ENCODE assay signal across 17 cellular contexts in genomic region chrX:7159132-7159861, GRCh38. TPM values are rescaled to one million over a fixed set of nuclear protein-coding genes. Genes with fewer than 3 reads are reported as not detected.
A peak's percentile ranks its signal among the peaks of the same experiment; 100 is the strongest.
DNase-seq lines count a peak whose midpoint lies in the region; ATAC-seq, FAIRE-seq and TF ChIP-seq lines count a peak whose summit lies in the region.
"Had no signal": no experiment of that assay in that cellular context is flagged by ENCODE, and none has a peak within 500 bp of the region (broad histone marks: within the 10 kb centered on the region; RNA-seq: fewer than 3 reads in every experiment).

No MANE protein-coding gene starts in this region.

- H3K79me1 ChIP-seq in H1 (ENCODE audit: low read depth, low read length): no peaks in the 10 kb centered on the region

- peak; percentile 79 for FAIRE-seq in H1 (lab: Jason Lieb, UNC)
- FAIRE-seq: islet of Langerhans had no signal

- DNase-seq in Daoy (ENCODE audit: low read depth) (peak; percentile 55), NB4 (ENCODE audit: low read depth) (peak; percentile 77), H1 (ENCODE audit: low read depth in 1 of 2, low spot score in 2 of 2) (no peak), mucosa of gallbladder (ENCODE audit: low spot score) (peak; percentile 21), Right ventricle myocardium superior (no peak)
- DNase-seq in activated naive CD8-positive, alpha-beta T cell treated with anti-CD3 and anti-CD28 coated beads, Interleukin-2, amount 50 U/mL, for 24 hours: no peak
- DNase-seq: activated CD8-positive, alpha-beta memory T cell treated with anti-CD3 and anti-CD28 coated beads, Interleukin-2, amount 10 ng/mL, durations not matched to agents 7 days and 5 days; CD4-positive, alpha-beta T cell; gastrocnemius medialis; naive thymus-derived CD4-positive, alpha-beta T cell; NCI-H526; SJCRH30 had no signal

- 76% methylated on average over 5 of the region's 7 CpGs; no CpG with 5 or more reads in 1 of the 2 experiments for WGBS in H1 (ENCODE audit: extremely low coverage in 1 of 2, insufficient coverage in 1 of 2, insufficient read length in 1 of 2, insufficient replicate concordance in 2 of 2, low coverage in 1 of 2, low lambda C conversion rate in 2 of 2, missing lambda C conversion rate in 1 of 2), 2 experiments

- H4K5ac ChIP-seq in H1 (ENCODE audit: insufficient read length, low read depth, low read length): no peak overlapping the region

- TF ChIP-seq POLR2A in NB4 (IDR thresholded peaks at IDR 0.05; ENCODE audit: extremely low read depth, insufficient read length) (no peak), H1 (IDR thresholded peaks at IDR 0.05; ENCODE audit: control extremely low read depth in 1 of 2, low read depth in 2 of 2, low read length in 2 of 2) (no peak)

- H3K4me1 Mint-ChIP-seq in activated naive CD8-positive, alpha-beta T cell treated with anti-CD3 and anti-CD28 coated beads, Interleukin-2, amount 50 U/mL, for 24 hours: no peaks in the 10 kb centered on the region

- no peak overlapping the region for H2BK5ac ChIP-seq in H1 (ENCODE audit: low read depth, low read length)

- no peak overlapping the region for H3K56ac ChIP-seq in H1 (replicated peaks; ENCODE audit: insufficient read length, low read depth, low read length)

- no peaks in the 10 kb centered on the region for H3K79me2 ChIP-seq in H1 (ENCODE audit: control insufficient read depth in 1 of 2, insufficient read depth in 2 of 2, low read length in 2 of 2)

- H4K20me1 ChIP-seq in H1 (replicated peaks in 1 of 2; ENCODE audit: control insufficient read depth in 1 of 2, insufficient read depth in 2 of 2, low read length in 2 of 2): no peaks in the 10 kb centered on the region

- no peak overlapping the region for H3K4ac ChIP-seq in H1 (replicated peaks; ENCODE audit: insufficient read length, low read depth, low read length)

- H3K36me3 Mint-ChIP-seq in activated naive CD8-positive, alpha-beta T cell treated with anti-CD3 and anti-CD28 coated beads, Interleukin-2, amount 50 U/mL, for 24 hours (ENCODE audit: low read depth): peaks cover 2% of the 10 kb centered on the region
- H3K36me3 Mint-ChIP-seq: activated CD8-positive, alpha-beta memory T cell treated with anti-CD3 and anti-CD28 coated beads, Interleukin-2, amount 10 ng/mL, durations not matched to agents 7 days and 5 days had no signal

- H2AFZ ChIP-seq in H1 (ENCODE audit: low read length): no peak overlapping the region

- TF ChIP-seq CTCF in NB4 (IDR thresholded peaks at IDR 0.05; ENCODE audit: low read depth, low read length) (no peak), H1 (IDR thresholded peaks at IDR 0.05; ENCODE audit: control extremely low read depth in 1 of 3, insufficient read depth in 1 of 3, low read depth in 1 of 3, low read length in 3 of 3) (no peak)

- no peak for ATAC-seq in activated naive CD8-positive, alpha-beta T cell treated with anti-CD3 and anti-CD28 coated beads, Interleukin-2, amount 50 U/mL, for 24 hours
- ATAC-seq in Right ventricle myocardium superior (ENCODE audit: poor library complexity) (no peak), GM19395 (IDR thresholded peaks at IDR 0.05; ENCODE audit: unreplicated experiment) (no peak), HG03175 (IDR thresholded peaks at IDR 0.05; ENCODE audit: unreplicated experiment) (no peak)
- ATAC-seq: activated CD8-positive, alpha-beta memory T cell treated with anti-CD3 and anti-CD28 coated beads, Interleukin-2, amount 10 ng/mL, durations not matched to agents 7 days and 5 days; gastrocnemius medialis; naive thymus-derived CD4-positive, alpha-beta T cell had no signal

- no peaks in the 10 kb centered on the region for H3K27me3 Mint-ChIP-seq in activated naive CD8-positive, alpha-beta T cell treated with anti-CD3 and anti-CD28 coated beads, Interleukin-2, amount 50 U/mL, for 24 hours
- H3K27me3 Mint-ChIP-seq: activated CD8-positive, alpha-beta memory T cell treated with anti-CD3 and anti-CD28 coated beads, Interleukin-2, amount 10 ng/mL, durations not matched to agents 7 days and 5 days; CD4-positive, alpha-beta T cell; dendritic cell treated with granulocyte-macrophage colony-stimulating factor and Interleukin-4, amounts not matched to agents 40 ng/mL and 50 ng/mL, for 4 days had no signal

- H2BK15ac ChIP-seq in H1 (ENCODE audit: low read length): no peak overlapping the region

- H3K23ac ChIP-seq in H1 (ENCODE audit: insufficient read length): no peak overlapping the region

- peaks cover 0 to 3% (median 0%) of the 10 kb centered on the region in 4 experiments; a peak in 2 of 7 replicates for H3K4me1 ChIP-seq in H1 (replicated peaks in 1 of 4; ENCODE audit: control insufficient read depth in 3 of 4, insufficient read depth in 4 of 4, low read length in 3 of 4)
- H3K4me1 ChIP-seq: gastrocnemius medialis, right atrium auricular region, SJCRH30 had no signal

- H3K9ac ChIP-seq in H1 (replicated peaks in 1 of 4; ENCODE audit: extremely low read depth in 1 of 4, low read depth in 3 of 4, low read length in 3 of 4): no peak overlapping the region

- POLR2A ChIA-PET in H1 (lab: Charles Lee; ENCODE audit: partially characterized antibody): interaction anchor here (0.6 kb wide), 1 partner anchor 843 kb away, joined by 3 read pairs; no protein-coding TSS in a partner anchor

- no peaks in the 10 kb centered on the region for H3K36me3 ChIP-seq in H1 (ENCODE audit: control insufficient read depth in 2 of 4, insufficient read depth in 4 of 4, low read length in 3 of 4)
- H3K36me3 ChIP-seq: gastrocnemius medialis, right atrium auricular region, SJCRH30 had no signal

- no peak overlapping the region for H3K4me2 ChIP-seq in H1 (ENCODE audit: insufficient read depth in 1 of 2, low read depth in 2 of 2, low read length in 2 of 2)

- H3K23me2 ChIP-seq in H1 (ENCODE audit: low read depth, low read length): no peaks in the 10 kb centered on the region

- no peak overlapping the region for H3K14ac ChIP-seq in H1 (ENCODE audit: insufficient read length)

- H2AK5ac ChIP-seq in H1 (ENCODE audit: low read depth, low read length): no peak overlapping the region

- CTCF ChIA-PET in H1 (lab: Charles Lee; ENCODE audit: partially characterized antibody): no interaction called here

- no peak overlapping the region for H3K18ac ChIP-seq in H1 (ENCODE audit: extremely low read depth, low read length)

- H3K4me3 Mint-ChIP-seq in activated naive CD8-positive, alpha-beta T cell treated with anti-CD3 and anti-CD28 coated beads, Interleukin-2, amount 50 U/mL, for 24 hours: no peak overlapping the region
- H3K4me3 Mint-ChIP-seq: activated CD8-positive, alpha-beta memory T cell treated with anti-CD3 and anti-CD28 coated beads, Interleukin-2, amount 10 ng/mL, durations not matched to agents 7 days and 5 days; CD4-positive, alpha-beta T cell; dendritic cell treated with granulocyte-macrophage colony-stimulating factor and Interleukin-4, amounts not matched to agents 40 ng/mL and 50 ng/mL, for 4 days; naive thymus-derived CD4-positive, alpha-beta T cell had no signal

- no peak overlapping the region for H3K27ac ChIP-seq in H1 (ENCODE audit: low read depth, low read length)
- H3K27ac ChIP-seq: gastrocnemius medialis, right atrium auricular region, SJCRH30 had no signal

- TF ChIP-seq EP300 in H1 (IDR thresholded peaks at IDR 0.05; ENCODE audit: borderline replicate concordance in 1 of 2, low read depth in 2 of 2, low read length in 2 of 2): no peak

- no peak for TF ChIP-seq RAD21 in H1 (IDR thresholded peaks at IDR 0.05 in 1 of 2, conservative IDR thresholded peaks at IDR 0.05 in 1 of 2; ENCODE audit: low read depth in 2 of 2, low read length in 2 of 2)

- no peak overlapping the region for H2BK120ac ChIP-seq in H1 (replicated peaks; ENCODE audit: low read depth, low read length)

- H4K8ac ChIP-seq in H1 (ENCODE audit: extremely low read depth, insufficient read depth, low read length): no peak overlapping the region

- no peak overlapping the region for H4K91ac ChIP-seq in H1 (replicated peaks; ENCODE audit: insufficient read length, low read length)

- H2BK20ac ChIP-seq in H1 (ENCODE audit: low read length): no peak overlapping the region

- H2BK12ac ChIP-seq in H1 (ENCODE audit: low read depth, low read length): no peak overlapping the region

- H3K4me3 ChIP-seq in NB4 (ENCODE audit: low read depth, low read length) (no peak overlapping the region), H1 (ENCODE audit: extremely low read depth in 1 of 4, insufficient read depth in 2 of 4, low read depth in 3 of 4, low read length in 4 of 4) (no peak overlapping the region)
- H3K4me3 ChIP-seq: gastrocnemius medialis, right atrium auricular region, SJCRH30 had no signal

- no peaks in the 10 kb centered on the region for H3K9me3 ChIP-seq in H1 (ENCODE audit: insufficient read depth in 2 of 2, low read depth in 1 of 2, low read length in 1 of 2)
- H3K9me3 ChIP-seq: gastrocnemius medialis, right atrium auricular region, SJCRH30 had no signal

- intact Hi-C loops in Right ventricle myocardium superior (cut with DNase I): no loop called here

- H3K27ac Mint-ChIP-seq in activated naive CD8-positive, alpha-beta T cell treated with anti-CD3 and anti-CD28 coated beads, Interleukin-2, amount 50 U/mL, for 24 hours: no peak overlapping the region
- H3K27ac Mint-ChIP-seq: activated CD8-positive, alpha-beta memory T cell treated with anti-CD3 and anti-CD28 coated beads, Interleukin-2, amount 10 ng/mL, durations not matched to agents 7 days and 5 days; CD4-positive, alpha-beta T cell; dendritic cell treated with granulocyte-macrophage colony-stimulating factor and Interleukin-4, amounts not matched to agents 40 ng/mL and 50 ng/mL, for 4 days; naive thymus-derived CD4-positive, alpha-beta T cell had no signal

- H3K27me3 ChIP-seq in H1 (replicated peaks in 1 of 4; ENCODE audit: control insufficient read depth in 3 of 4, extremely low read depth in 1 of 4, insufficient read depth in 3 of 4, low read length in 3 of 4): no peaks in the 10 kb centered on the region
- H3K27me3 ChIP-seq: gastrocnemius medialis, right atrium auricular region, SJCRH30 had no signal

- no peaks in the 10 kb centered on the region for H3K9me3 Mint-ChIP-seq in activated naive CD8-positive, alpha-beta T cell treated with anti-CD3 and anti-CD28 coated beads, Interleukin-2, amount 50 U/mL, for 24 hours
- H3K9me3 Mint-ChIP-seq: CD4-positive, alpha-beta T cell; dendritic cell treated with granulocyte-macrophage colony-stimulating factor and Interleukin-4, amounts not matched to agents 40 ng/mL and 50 ng/mL, for 4 days had no signal

RNA-seq across cellular contexts. Expression of gene PUDP, which starts 11.3 kb away (rescaled TPM):
- total RNA-seq in Daoy (2014; rRNA removed; shearing (Covaris generic)): 6.8 and 11.9 TPM in 2 replicates
- 27.2 and 29.4 TPM in 2 replicates for total RNA-seq in H1 (2021; fragmentation: NEBNext Ultra II Directional; extraction: Animal tissue kit (Norgen Biotek cat#: 25700))
- polyA plus RNA-seq in H1 (2011; rRNA removed): 21.8 and 30.2 TPM in 2 replicates
- 30.4 TPM for polyA plus RNA-seq in H1 (2011; cell fraction: cytosol; rRNA removed)
- 14.6 TPM for polyA plus RNA-seq in H1 (2011; cell fraction: nucleus; rRNA removed)
- polyA plus RNA-seq in H1 (2012, experiment 1 of 2): 24.3 to 30.8 TPM (median 26.6 TPM) in 4 replicates
- 4.2 TPM for polyA plus RNA-seq in H1 (2012, experiment 2 of 2)
- polyA plus RNA-seq in H1 (2013, experiment 1 of 2): 14.9 TPM
- 14.6 TPM for polyA plus RNA-seq in H1 (2013, experiment 2 of 2)
- 30.6 and 33.5 TPM in 2 replicates for polyA minus RNA-seq in H1 (2011; rRNA and poly(A)+ RNA removed)
- polyA minus RNA-seq in H1 (2011; cell fraction: cytosol; rRNA and poly(A)+ RNA removed): 15.5 TPM
- 17.3 TPM for polyA minus RNA-seq in H1 (2011; cell fraction: nucleus; rRNA and poly(A)+ RNA removed)
- total RNA-seq in mucosa of gallbladder (42.2 TPM), Right ventricle myocardium superior (21.6 TPM)

RNA-seq across cellular contexts. Expression of gene STS, which starts 11.8 kb away (rescaled TPM):
- total RNA-seq in Daoy (2014; rRNA removed; shearing (Covaris generic)): 0.51 and 1.5 TPM in 2 replicates
- 1.4 and 1.5 TPM in 2 replicates for total RNA-seq in H1 (2021; fragmentation: NEBNext Ultra II Directional; extraction: Animal tissue kit (Norgen Biotek cat#: 25700))
- 0.39 and 0.67 TPM in 2 replicates for polyA plus RNA-seq in H1 (2011; rRNA removed)
- 0.39 TPM for polyA plus RNA-seq in H1 (2011; cell fraction: cytosol; rRNA removed)
- 1.4 TPM for polyA plus RNA-seq in H1 (2011; cell fraction: nucleus; rRNA removed)
- 0.74 to 1.3 TPM (median 0.95 TPM) in 4 replicates for polyA plus RNA-seq in H1 (2012, experiment 1 of 2)
- 0.12 TPM for polyA plus RNA-seq in H1 (2012, experiment 2 of 2)
- polyA plus RNA-seq in H1 (2013, experiment 1 of 2): 1.3 TPM
- polyA plus RNA-seq in H1 (2013, experiment 2 of 2): 1.3 TPM
- polyA minus RNA-seq in H1 (2011; rRNA and poly(A)+ RNA removed): 2.3 and 3.1 TPM in 2 replicates
- polyA minus RNA-seq in H1 (2011; cell fraction: cytosol; rRNA and poly(A)+ RNA removed): 0.59 TPM
- 5.3 TPM for polyA minus RNA-seq in H1 (2011; cell fraction: nucleus; rRNA and poly(A)+ RNA removed)
- 11.9 TPM for total RNA-seq in mucosa of gallbladder
- total RNA-seq in Right ventricle myocardium superior: 4.3 TPM

Comparison
In these comparisons a context has a peak if more than half of its experiments do, and no peak if none do; other contexts are left out.
1. DNase-seq: peak in Daoy (single experiment), NB4 (single experiment) and mucosa of gallbladder (single experiment); none in H1 (0 of 2), activated naive CD8-positive, alpha-beta T cell treated with anti-CD3 and anti-CD28 coated beads, Interleukin-2, amount 50 U/mL, for 24 hours (single experiment) and Right ventricle myocardium superior (single experiment).